13 cellular contexts compared by ENCODE assay signal in the genomic region with DNA sequence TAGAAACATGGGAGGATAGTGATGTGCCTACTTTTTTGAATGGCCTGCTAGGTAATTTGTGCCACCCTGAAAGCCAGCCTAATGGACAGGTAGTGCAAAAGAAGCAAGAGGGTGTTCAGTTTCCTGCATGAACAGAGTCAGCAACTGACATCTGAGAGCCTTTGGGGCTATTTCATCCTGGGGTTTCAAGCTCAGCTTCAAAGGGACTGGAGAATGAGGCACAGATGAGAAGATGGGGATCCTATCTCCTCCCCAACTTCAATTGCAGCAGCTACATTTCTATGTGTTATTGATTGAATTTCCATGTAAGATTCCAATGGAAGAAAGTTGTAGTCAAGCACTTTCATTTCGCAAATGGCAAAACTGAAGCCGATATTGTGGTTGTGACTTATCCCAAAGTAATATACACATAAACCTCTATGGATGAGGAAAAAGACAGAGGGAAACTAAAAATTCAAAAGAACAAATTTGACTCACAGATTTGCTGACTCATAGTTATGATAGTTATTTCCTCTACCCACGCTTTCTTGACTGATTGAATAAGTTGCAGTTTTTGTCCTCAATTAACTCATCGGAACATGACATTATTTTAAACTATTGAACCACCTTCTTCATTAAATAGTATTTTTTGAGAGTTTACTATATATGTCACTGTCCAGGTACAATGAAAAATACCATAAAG. TPM values are rescaled to one million over a fixed set of nuclear protein-coding genes. Genes with fewer than 3 reads are reported as not detected.
DNase-seq lines count a peak whose midpoint lies in the region; ATAC-seq and TF ChIP-seq lines count a peak whose summit lies in the region.
"Had no signal": no experiment of that assay in that cellular context is flagged by ENCODE, and none has a peak within 500 bp of the region (broad histone marks: within the 10 kb centered on the region; RNA-seq: fewer than 3 reads in every experiment).

No MANE protein-coding gene starts in this region.

- 33% methylated on average over 4 of the region's 4 CpGs for WGBS in SK-N-SH (ENCODE audit: low lambda C conversion rate)
- 59% methylated on average over 4 of the region's 4 CpGs for WGBS in smooth muscle cell (ENCODE audit: low lambda C conversion rate)

- H3K9me2 ChIP-seq in SK-N-SH, result no peaks in the 10 kb centered on the region

- H3K27ac ChIP-seq in SK-N-SH (ENCODE audit: low read depth in 2 of 2, low read length in 1 of 2), result peak overlapping the region; percentile 14 to 78; a peak in 3 of 4 replicates
- peak overlapping the region; percentile 52 for H3K27ac ChIP-seq in smooth muscle cell (ENCODE audit: low read depth)

- H3K27me3 Mint-ChIP-seq in activated T-cell treated with anti-CD3 and anti-CD28 coated beads, Interleukin-2, amount 50 U/mL, for 24 hours, result peaks cover 26% of the 10 kb centered on the region
- H3K27me3 Mint-ChIP-seq: progenitor cell of endocrine pancreas, type B pancreatic cell had no signal

- CTCF ChIA-PET in SK-N-SH (lab: Yijun Ruan, JAX), result no interaction called here

- no peaks in the 10 kb centered on the region; the same call in 1 of the 2 replicates for H3K9me3 ChIP-seq in SK-N-SH
- H3K9me3 ChIP-seq in smooth muscle cell (replicated peaks; ENCODE audit: low read depth), result no peaks in the 10 kb centered on the region

- H3K79me2 ChIP-seq in SK-N-SH (ENCODE audit: insufficient read depth) (no peaks in the 10 kb centered on the region), smooth muscle cell (ENCODE audit: low read depth) (no peaks in the 10 kb centered on the region)

- peak overlapping the region; percentile 55; the same call in 1 of the 2 replicates for H3K4me2 ChIP-seq in SK-N-SH
- H3K4me2 ChIP-seq in smooth muscle cell, result peak overlapping the region; percentile 62

- H3F3A ChIP-seq in SK-N-SH (replicated peaks; ENCODE audit: insufficient read depth) (peaks cover 18% of the 10 kb centered on the region), smooth muscle cell (ENCODE audit: low read depth) (no peaks in the 10 kb centered on the region)

- TF ChIP-seq EP300 in SK-N-SH (IDR thresholded peaks at IDR 0.05; ENCODE audit: borderline replicate concordance in 1 of 2, low read depth in 1 of 2, low read length in 1 of 2), result no peak; a peak in 1 of 4 replicates

- H3K36me3 ChIP-seq in SK-N-SH (replicated peaks in 1 of 2; ENCODE audit: control insufficient read depth in 1 of 2, insufficient read depth in 2 of 2, low read length in 1 of 2) (peaks cover 0 to 4% of the 10 kb centered on the region in 2 experiments), smooth muscle cell (ENCODE audit: low read depth) (no peaks in the 10 kb centered on the region)

- no peaks in the 10 kb centered on the region for H3K36me3 Mint-ChIP-seq in activated T-cell treated with anti-CD3 and anti-CD28 coated beads, Interleukin-2, amount 50 U/mL, for 24 hours (ENCODE audit: low read depth)
- H3K36me3 Mint-ChIP-seq: type B pancreatic cell had no signal

- POLR2A ChIA-PET in SK-N-SH (lab: Yijun Ruan, JAX), result no interaction called here

- H3K9ac ChIP-seq in SK-N-SH (no peak overlapping the region), smooth muscle cell (ENCODE audit: low read depth) (no peak overlapping the region)

- peak; percentile 41 for ATAC-seq in esophagus mucosa
- ATAC-seq in GM19463 (IDR thresholded peaks at IDR 0.05; ENCODE audit: unreplicated experiment), result no peak
- ATAC-seq in HG03135 (IDR thresholded peaks at IDR 0.05; ENCODE audit: unreplicated experiment), result no peak
- ATAC-seq: T-helper 17 cell had no signal

- 0 out of 4 replicates have a peak overlapping the region, but pooled peaks of 1 of the 2 experiments have one; percentile 17 for H3K4me3 ChIP-seq in SK-N-SH (ENCODE audit: low read depth in 2 of 2, low read length in 1 of 2)
- H3K4me3 ChIP-seq in smooth muscle cell, result no peak overlapping the region

- TF ChIP-seq CTCF in SK-N-SH (IDR thresholded peaks at IDR 0.05), result no peak
- TF ChIP-seq CTCF in smooth muscle cell (IDR thresholded peaks at IDR 0.05; ENCODE audit: borderline replicate concordance, insufficient read depth, poor library complexity, severe bottlenecking), result no peak

- DNase-seq in activated T-cell treated with anti-CD3 and anti-CD28 coated beads, Interleukin-2, amount 50 U/mL, for 24 hours, result no peak
- DNase-seq in activated T-cell treated with anti-CD3 and anti-CD28 coated beads, Interleukin-2, amount 50 U/mL, for 1 hour, result no peak
- DNase-seq in SK-N-SH, result no peak
- no peak for DNase-seq in smooth muscle cell (lab: John Stamatoyannopoulos, UW; ENCODE audit: unreplicated experiment)
- DNase-seq in OCI-M1 (lab: John Stamatoyannopoulos, UW), result no peak
- DNase-seq: C1 segment of cervical spinal cord, NCI-H146, T-helper 17 cell had no signal

- H3K9me3 Mint-ChIP-seq in activated T-cell treated with anti-CD3 and anti-CD28 coated beads, Interleukin-2, amount 50 U/mL, for 24 hours, result no peaks in the 10 kb centered on the region

- H3K27me3 ChIP-seq in SK-N-SH (ENCODE audit: insufficient read depth), result no peaks in the 10 kb centered on the region
- no peaks in the 10 kb centered on the region for H3K27me3 ChIP-seq in smooth muscle cell (ENCODE audit: low read depth)

- TF ChIP-seq RAD21 in SK-N-SH (IDR thresholded peaks at IDR 0.05; ENCODE audit: low read length), result no peak

- H2AFZ ChIP-seq in SK-N-SH (ENCODE audit: low read depth) (peak overlapping the region; percentile 74), smooth muscle cell (ENCODE audit: low read depth) (peak overlapping the region; percentile 26)

- H3K4me3 Mint-ChIP-seq in activated T-cell treated with anti-CD3 and anti-CD28 coated beads, Interleukin-2, amount 50 U/mL, for 24 hours, result peak overlapping the region; percentile 41
- H3K4me3 Mint-ChIP-seq: T-helper 17 cell, type B pancreatic cell had no signal

- H4K20me1 ChIP-seq in SK-N-SH (ENCODE audit: insufficient read depth), result no peaks in the 10 kb centered on the region
- no peaks in the 10 kb centered on the region for H4K20me1 ChIP-seq in smooth muscle cell (ENCODE audit: low read depth)

- peak overlapping the region; percentile 85 for H3K27ac Mint-ChIP-seq in activated T-cell treated with anti-CD3 and anti-CD28 coated beads, Interleukin-2, amount 50 U/mL, for 24 hours
- H3K27ac Mint-ChIP-seq: progenitor cell of endocrine pancreas, T-helper 17 cell, type B pancreatic cell had no signal

- H3K4me1 ChIP-seq in SK-N-SH (ENCODE audit: control insufficient read depth in 1 of 2, insufficient read depth in 2 of 2, low read depth in 1 of 2, low read length in 1 of 2) (peaks cover 8 to 17% of the 10 kb centered on the region in 2 experiments; a peak in 3 of 4 replicates), smooth muscle cell (ENCODE audit: low read depth) (peaks cover 7% of the 10 kb centered on the region)

- H3K4me1 Mint-ChIP-seq in activated T-cell treated with anti-CD3 and anti-CD28 coated beads, Interleukin-2, amount 50 U/mL, for 24 hours (ENCODE audit: low read depth), result peaks cover 36% of the 10 kb centered on the region
- H3K4me1 Mint-ChIP-seq: T-helper 17 cell had no signal

TF ChIP-seq in SK-N-SH, 30 proteins besides CTCF, POLR2A, EP300 and RAD21:
- TF ChIP-seq MEF2A (IDR thresholded peaks at IDR 0.05; ENCODE audit: borderline replicate concordance, low read depth) (0 out of 2 replicates have a peak, but pooled peaks have one; percentile 22), SIN3A (IDR thresholded peaks at IDR 0.05; ENCODE audit: borderline replicate concordance, low read depth, low read length) (no peak), CHD2 (IDR thresholded peaks at IDR 0.05; ENCODE audit: low read length, partially characterized antibody) (no peak), FOSL2 (IDR thresholded peaks at IDR 0.05; ENCODE audit: borderline replicate concordance, low read depth) (peak; percentile 44; the same call in 1 of the 2 replicates), USF1 (IDR thresholded peaks at IDR 0.05; ENCODE audit: borderline replicate concordance, low read depth) (no peak), RFX5 (IDR thresholded peaks at IDR 0.05; ENCODE audit: low read length) (no peak)

RNA-seq across cellular contexts. Expression of gene NRP1, which starts 42.6 kb away (rescaled TPM):
- polyA plus RNA-seq in SK-N-SH (2012; rRNA removed), result 129 and 149 TPM in 2 replicates
- 125 and 142 TPM in 2 replicates for polyA plus RNA-seq in SK-N-SH (2012; cell fraction: cytosol; rRNA removed)
- polyA plus RNA-seq in SK-N-SH (2012; cell fraction: nucleus; rRNA removed), result 100 and 136 TPM in 2 replicates
- 8.8 TPM for total RNA-seq in esophagus mucosa
- 74.8 and 83.7 TPM in 2 replicates for total RNA-seq in smooth muscle cell
- 61.9 and 80.4 TPM in 2 replicates for polyA plus RNA-seq in smooth muscle cell
